Comparison of ENCODE assay signal across 1 cellular context in the genomic region with DNA sequence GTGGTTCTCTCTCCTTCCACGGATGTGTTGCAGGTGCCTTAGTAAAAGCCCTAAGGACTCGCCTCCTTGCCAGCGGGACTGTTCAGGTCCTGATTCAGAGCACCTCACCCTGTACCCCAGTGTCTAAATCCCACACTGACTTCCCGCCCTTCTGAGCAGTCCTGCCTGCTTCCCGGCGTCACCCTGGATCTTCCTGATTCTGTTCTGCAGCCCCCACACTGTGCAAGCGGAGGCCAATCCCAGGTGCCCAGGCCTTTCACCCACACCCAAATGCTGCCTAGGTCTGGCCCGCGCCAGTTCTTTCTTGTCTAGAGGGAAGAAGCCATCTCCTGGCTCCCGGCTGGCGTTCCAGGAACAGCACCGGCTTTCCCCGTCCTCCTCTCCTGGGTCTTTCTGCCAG.
TF ChIP-seq lines count a peak whose summit lies in the region.

No MANE protein-coding gene starts in this region.

TF ChIP-seq in GM23338, 12 proteins besides CTCF, POLR2A, EP300 and RAD21 (continued from another document):
- TF ChIP-seq EZH2 (IDR thresholded peaks at IDR 0.05; ENCODE audit: low read depth, unreplicated experiment) (no peak), ZNF331 (CRISPR knock-in tag; IDR thresholded peaks at IDR 0.05; ENCODE audit: low read depth) (no peak)
TF ChIP-seq in GM23338: peak in this region for 0.
